ENCODE assay signal across 10 cellular contexts in genomic region chr21:28473530-28474225, GRCh38.
DNase-seq lines count a peak whose midpoint lies in the region; ATAC-seq, FAIRE-seq and TF ChIP-seq lines count a peak whose summit lies in the region.
"Had no signal": no experiment of that assay in that cellular context is flagged by ENCODE, and none has a peak within 500 bp of the region (broad histone marks: within the 10 kb centered on the region; RNA-seq: fewer than 3 reads in every experiment).

No MANE protein-coding gene starts in this region.

- 0% methylated on average over 2 of the region's 2 CpGs for WGBS in K562 (ENCODE audit: insufficient coverage, low coverage, missing lambda C conversion rate)

- CTCF ChIA-PET in K562 (lab: Yijun Ruan, JAX; ENCODE audit: low intra/inter-chr PET ratio): no interaction called here

- TF ChIP-seq POLR2A in K562 (conservative IDR thresholded peaks at IDR 0.05): no peak
- TF ChIP-seq POLR2A in Peyer's patch (IDR thresholded peaks at IDR 0.05): no peak

- no peak for TF ChIP-seq EP300 in K562 (IDR thresholded peaks at IDR 0.05; ENCODE audit: low read length)

- no peak for TF ChIP-seq RAD21 in K562 (CRISPR knock-in tag; conservative IDR thresholded peaks at IDR 0.05 in 1 of 2, IDR thresholded peaks at IDR 0.05 in 1 of 2)

- H3K27me3 ChIP-seq in K562 (ENCODE audit: control insufficient read depth in 2 of 2, insufficient read depth in 2 of 2, low read length in 2 of 2) (no peaks in the 10 kb centered on the region), Peyer's patch (no peaks in the 10 kb centered on the region)

- no peaks in the 10 kb centered on the region for H3K4me1 Mint-ChIP-seq in stimulated activated effector memory CD8-positive, alpha-beta T cell treated with anti-CD3 and anti-CD28 coated beads, Interleukin-12 subunit alpha, Interleukin-12 subunit beta, amount 100 ng/mL, for 72 hours

- H3K9me3 Mint-ChIP-seq in stimulated activated effector memory CD8-positive, alpha-beta T cell treated with anti-CD3 and anti-CD28 coated beads, Interleukin-12 subunit alpha, Interleukin-12 subunit beta, amount 100 ng/mL, for 72 hours: no peaks in the 10 kb centered on the region

- H3K9me3 ChIP-seq in K562 (replicated peaks; ENCODE audit: control insufficient read depth, insufficient read depth, low read depth, low read length) (no peaks in the 10 kb centered on the region; the same call in 1 of the 2 replicates), Peyer's patch (no peaks in the 10 kb centered on the region)

- no peak overlapping the region for H3K27ac Mint-ChIP-seq in stimulated activated effector memory CD8-positive, alpha-beta T cell treated with anti-CD3 and anti-CD28 coated beads, Interleukin-12 subunit alpha, Interleukin-12 subunit beta, amount 100 ng/mL, for 72 hours
- H3K27ac Mint-ChIP-seq: WTC11 had no signal

- H4K20me1 ChIP-seq in K562 (replicated peaks; ENCODE audit: control insufficient read depth, insufficient read depth, low read length): no peaks in the 10 kb centered on the region

- no peak overlapping the region for H3K9ac ChIP-seq in K562 (ENCODE audit: insufficient read depth in 1 of 2, low read depth in 2 of 2, low read length in 2 of 2)

- no peak for FAIRE-seq in K562 (lab: Jason Lieb, UNC)

- ATAC-seq in GM18870 (IDR thresholded peaks at IDR 0.05; ENCODE audit: unreplicated experiment) (peak; percentile 62), HG02852 (IDR thresholded peaks at IDR 0.05; ENCODE audit: unreplicated experiment) (peak; percentile 90), K562 (no peak), HG03439 (IDR thresholded peaks at IDR 0.05; ENCODE audit: unreplicated experiment) (no peak)
- peak; percentile 79 for ATAC-seq in stimulated activated effector memory CD8-positive, alpha-beta T cell treated with anti-CD3 and anti-CD28 coated beads, Interleukin-12 subunit alpha, Interleukin-12 subunit beta, amount 100 ng/mL, for 72 hours
- ATAC-seq: WTC11 had no signal

- in situ Hi-C loops in K562 (cut with MboI): no loop called here

- H3K36me3 ChIP-seq in K562 (ENCODE audit: control insufficient read depth, insufficient read depth, low read length) (no peaks in the 10 kb centered on the region), Peyer's patch (no peaks in the 10 kb centered on the region)

- DNase-seq in K562 (ENCODE audit: extremely low read depth in 1 of 4, low spot score in 3 of 4) (no peak), NCI-H1417 treated with DMSO at 0.1 percent for 48 hours (lab: John Stamatoyannopoulos, UW) (no peak), Peyer's patch (no peak)
- DNase-seq in stimulated activated effector memory CD8-positive, alpha-beta T cell treated with anti-CD3 and anti-CD28 coated beads, Interleukin-12 subunit alpha, Interleukin-12 subunit beta, amount 100 ng/mL, for 72 hours (ENCODE audit: low spot score in 2 of 2): no peak
- DNase-seq: H7, right cardiac atrium had no signal

- H3K4me1 ChIP-seq in K562 (replicated peaks in 1 of 2; ENCODE audit: control insufficient read depth in 2 of 2, insufficient read depth in 2 of 2, low read length in 2 of 2) (no peaks in the 10 kb centered on the region), Peyer's patch (no peaks in the 10 kb centered on the region)

- no peaks in the 10 kb centered on the region for H3K9me1 ChIP-seq in K562 (ENCODE audit: control insufficient read depth, insufficient read depth, low read length)

- no peak overlapping the region for H3K4me2 ChIP-seq in K562 (ENCODE audit: insufficient read depth, low read length)

- POLR2A ChIA-PET in K562 (lab: Yijun Ruan, JAX): no interaction called here

- H3K4me3 ChIP-seq in K562 (no peak overlapping the region), Peyer's patch (no peak overlapping the region)

- BruUV-seq in K562 (replicated peaks; lab: Mats Ljungman, UMichigan): no TSS peak

- intact Hi-C loops in K562 (cut with micrococcal nuclease): no loop called here

- TF ChIP-seq CTCF in K562 (IDR thresholded peaks at IDR 0.05 in 2 of 3, conservative IDR thresholded peaks at IDR 0.05 in 1 of 3; ENCODE audit: insufficient read depth in 2 of 3, low read depth in 1 of 3, low read length in 3 of 3): no peak
- no peak for TF ChIP-seq CTCF in Peyer's patch (IDR thresholded peaks at IDR 0.05)

- no peak overlapping the region for H3K27ac ChIP-seq in K562 (ENCODE audit: extremely low read depth, low read depth, low read length)
- no peak overlapping the region for H3K27ac ChIP-seq in Peyer's patch

- H3K36me3 Mint-ChIP-seq in stimulated activated effector memory CD8-positive, alpha-beta T cell treated with anti-CD3 and anti-CD28 coated beads, Interleukin-12 subunit alpha, Interleukin-12 subunit beta, amount 100 ng/mL, for 72 hours: no peaks in the 10 kb centered on the region

- no peak overlapping the region for H2AFZ ChIP-seq in K562 (ENCODE audit: low read depth, low read length)

- no peak overlapping the region for H3K4me3 Mint-ChIP-seq in stimulated activated effector memory CD8-positive, alpha-beta T cell treated with anti-CD3 and anti-CD28 coated beads, Interleukin-12 subunit alpha, Interleukin-12 subunit beta, amount 100 ng/mL, for 72 hours
- H3K4me3 Mint-ChIP-seq: WTC11 had no signal

- no peaks in the 10 kb centered on the region for H3K79me2 ChIP-seq in K562 (ENCODE audit: control insufficient read depth, insufficient read depth, low read length)

TF ChIP-seq in K562, 482 proteins besides CTCF, POLR2A, EP300 and RAD21:
- TF ChIP-seq CBX8 (IDR thresholded peaks at IDR 0.05; ENCODE audit: borderline replicate concordance, extremely low read depth, low read depth, low read length, poor library complexity, severe bottlenecking) (no peak), CEBPB (tag; IDR thresholded peaks at IDR 0.05) (peak; percentile 29; the same call in 1 of the 2 replicates), HSF4 (CRISPR knock-in tag; IDR thresholded peaks at IDR 0.05; ENCODE audit: borderline replicate concordance) (no peak), CEBPG (CRISPR knock-in tag; IDR thresholded peaks at IDR 0.05) (no peak), CEBPG (tag; conservative IDR thresholded peaks at IDR 0.05 in 1 of 2, IDR thresholded peaks at IDR 0.05 in 1 of 2) (0 out of 4 replicates have a peak, but pooled peaks of 1 of the 2 experiments have one; percentile 16), PCBP1 (IDR thresholded peaks at IDR 0.05; ENCODE audit: low read depth, low read length, poor library complexity, severe bottlenecking) (no peak)
TF ChIP-seq in K562: peak in this region for 2.

Comparison
In these comparisons a context has a peak if more than half of its experiments do, and no peak if none do; other contexts are left out.
1. ATAC-seq: peak in GM18870 (single experiment), HG02852 (single experiment) and stimulated activated effector memory CD8-positive, alpha-beta T cell treated with anti-CD3 and anti-CD28 coated beads, Interleukin-12 subunit alpha, Interleukin-12 subunit beta, amount 100 ng/mL, for 72 hours (single experiment); none in K562 (single experiment) and HG03439 (single experiment).